Comparison of ENCODE assay signal across 8 cellular contexts in genomic region chr1:223748405-223748772, GRCh38. TPM values are rescaled to one million over a fixed set of nuclear protein-coding genes. Genes with fewer than 3 reads are reported as not detected.
DNase-seq lines count a peak whose midpoint lies in the region; ATAC-seq and TF ChIP-seq lines count a peak whose summit lies in the region.

No MANE protein-coding gene starts in this region.

- no peaks in the 10 kb centered on the region for H3K27me3 ChIP-seq in left lung

- no peaks in the 10 kb centered on the region for H3K27me3 Mint-ChIP-seq in type B pancreatic cell

- H3K36me3 ChIP-seq in left lung: peaks cover 7 to 90% of the 10 kb centered on the region in 2 donors

- peaks cover 35% of the 10 kb centered on the region for H3K36me3 Mint-ChIP-seq in type B pancreatic cell

- in situ Hi-C loops in astrocyte of the spinal cord (cut with HindIII; ENCODE audit: low sequenced_read_pairs): no loop called here

- H3K27ac Mint-ChIP-seq in type B pancreatic cell: peak overlapping the region; percentile 61

- ATAC-seq in HG02798 (IDR thresholded peaks at IDR 0.05; ENCODE audit: poor library complexity, unreplicated experiment) (peak; percentile 33), left lung (peak; percentile 68), GM18909 (IDR thresholded peaks at IDR 0.05; ENCODE audit: poor library complexity, unreplicated experiment) (no peak)

- DNase-seq in AG08396 (ENCODE audit: low spot score): peak; percentile 77
- DNase-seq in astrocyte of the spinal cord (ENCODE audit: low read depth, low spot score): peak; percentile 49
- DNase-seq in left lung: no peak
- DNase-seq in type B pancreatic cell (ENCODE audit: extremely low spot score, unreplicated experiment): no peak
- no peak for DNase-seq in SKM-1 (lab: John Stamatoyannopoulos, UW; ENCODE audit: unreplicated experiment)
- DNase-seq in SHP77 (lab: John Stamatoyannopoulos, UW): no peak

- peaks cover 11% of the 10 kb centered on the region for H3K4me1 Mint-ChIP-seq in type B pancreatic cell (ENCODE audit: unreplicated experiment)

- intact Hi-C loops in left lung (cut with DNase I): loop anchor here in 1 of 2 donors (5.0 kb wide), 1 partner anchor 36 kb away; the partner anchor contains the start of gene CAPN2

- no peak for TF ChIP-seq CTCF in astrocyte of the spinal cord (IDR thresholded peaks at IDR 0.05; ENCODE audit: low read depth, low read length)
- TF ChIP-seq CTCF in left lung (IDR thresholded peaks at IDR 0.05): no peak
- TF ChIP-seq CTCF in type B pancreatic cell (conservative IDR thresholded peaks at IDR 0.05): no peak

- H3K4me3 ChIP-seq in astrocyte of the spinal cord (ENCODE audit: low read depth, low read length) (peak overlapping the region; percentile 12), left lung (peak overlapping the region in 1 of 2 donors; percentile 34)

- peak overlapping the region; percentile 63 to 72 for H3K27ac ChIP-seq in left lung

- no peaks in the 10 kb centered on the region for H3K9me3 ChIP-seq in left lung

- peaks cover 8 to 36% of the 10 kb centered on the region in 2 donors for H3K4me1 ChIP-seq in left lung

- H3K9me3 Mint-ChIP-seq in type B pancreatic cell: no peaks in the 10 kb centered on the region

- peak overlapping the region; percentile 92 for H3K4me3 Mint-ChIP-seq in type B pancreatic cell

RNA-seq across cellular contexts. Expression of gene CAPN2, which starts 36.0 kb away (rescaled TPM):
- 100 to 1,000 TPM; 350 to 434 TPM for total RNA-seq in left lung
- total RNA-seq in type B pancreatic cell (ENCODE audit: low replicate concordance): 111 and 120 TPM in 2 replicates

Comparison
In these comparisons a context has a peak if more than half of its experiments do, and no peak if none do; other contexts are left out.
1. DNase-seq: peak in AG08396 (single experiment) and astrocyte of the spinal cord (single experiment); none in left lung (0 of 2), type B pancreatic cell (single experiment), SKM-1 (single experiment) and SHP77 (0 of 2).